ENCODE assay signal across 7 cellular contexts in genomic region chr4:83582289-83582756, GRCh38. TPM values are rescaled to one million over a fixed set of nuclear protein-coding genes. Genes with fewer than 3 reads are reported as not detected.
A peak's percentile ranks its signal among the peaks of the same experiment; 100 is the strongest.
DNase-seq lines count a peak whose midpoint lies in the region; ATAC-seq, FAIRE-seq and TF ChIP-seq lines count a peak whose summit lies in the region.

No MANE protein-coding gene starts in this region.

- DNase-seq in foreskin fibroblast, result peak; percentile 14 to 51
- DNase-seq in stomach, result peak; percentile 54
- no peak for DNase-seq in GM19239 (ENCODE audit: insufficient read length, low spot score)

- peak; percentile 66 for ATAC-seq in GM18517 (IDR thresholded peaks at IDR 0.05; ENCODE audit: unreplicated experiment)
- ATAC-seq in HG02852 (IDR thresholded peaks at IDR 0.05; ENCODE audit: unreplicated experiment), result peak; percentile 40
- no peak for ATAC-seq in GM18861 (IDR thresholded peaks at IDR 0.05; ENCODE audit: unreplicated experiment)

- peak overlapping the region; percentile 21; the same call in 1 of the 2 replicates for H3K4me2 ChIP-seq in OCI-LY1 (ENCODE audit: low read length)

- no peak overlapping the region for H3K4me3 ChIP-seq in OCI-LY1 (ENCODE audit: low read depth, low read length, poor library complexity, severe bottlenecking)
- H3K4me3 ChIP-seq in foreskin fibroblast (ENCODE audit: low read depth in 1 of 2, low read length in 2 of 2), result no peak overlapping the region
- no peak overlapping the region for H3K4me3 ChIP-seq in stomach

- H3F3A ChIP-seq in OCI-LY1 (ENCODE audit: insufficient read depth, low read length), result no peaks in the 10 kb centered on the region

- no peaks in the 10 kb centered on the region for H3K9me2 ChIP-seq in OCI-LY1 (ENCODE audit: low read depth, low read length)

- H3K9me3 ChIP-seq in OCI-LY1 (ENCODE audit: low read length), result no peaks in the 10 kb centered on the region
- H3K9me3 ChIP-seq in stomach, result no peaks in the 10 kb centered on the region

- no peaks in the 10 kb centered on the region for H4K20me1 ChIP-seq in OCI-LY1 (ENCODE audit: insufficient read depth, low read length)

- no peak overlapping the region for H3K9ac ChIP-seq in OCI-LY1 (ENCODE audit: low read length)

- no peaks in the 10 kb centered on the region for H3K79me2 ChIP-seq in OCI-LY1 (ENCODE audit: insufficient read depth, low read length)

- H3K27ac ChIP-seq in OCI-LY1 (ENCODE audit: low read depth, low read length, poor library complexity, severe bottlenecking), result no peak overlapping the region
- peak overlapping the region in 1 of 5 donors; percentile 32 for H3K27ac ChIP-seq in stomach

- FAIRE-seq in GM19239 (lab: Jason Lieb, UNC), result no peak

- H3K27me3 ChIP-seq in OCI-LY1 (ENCODE audit: insufficient read depth, low read length) (no peaks in the 10 kb centered on the region), stomach (no peaks in the 10 kb centered on the region)

- TF ChIP-seq CTCF in OCI-LY1 (IDR thresholded peaks at IDR 0.05; ENCODE audit: low read length) (peak; percentile 27; the same call in 1 of the 2 replicates), foreskin fibroblast (IDR thresholded peaks at IDR 0.05; ENCODE audit: low read depth, low read length) (no peak), stomach (IDR thresholded peaks at IDR 0.05) (peak in 1 of 7 experiments; percentile 17)

- H3K4me1 ChIP-seq in OCI-LY1 (ENCODE audit: insufficient read depth, low read length, severe bottlenecking), result peaks cover 6% of the 10 kb centered on the region
- H3K4me1 ChIP-seq in stomach, result peaks cover 0 to 13% (median 6%) of the 10 kb centered on the region in 4 donors

- intact Hi-C loops in stomach (cut with DNase I; ENCODE audit: low total_unique reads), result no loop called here

- no peak for TF ChIP-seq POLR2A in stomach (IDR thresholded peaks at IDR 0.05)

- H2AFZ ChIP-seq in OCI-LY1 (ENCODE audit: low read length), result no peak overlapping the region

- 29 to 47% (median 37%) methylated on average over 7 of the region's 7 CpGs for WGBS in stomach, 5 donors

- no peak for TF ChIP-seq EP300 in stomach (IDR thresholded peaks at IDR 0.05)

- H3K36me3 ChIP-seq in OCI-LY1 (ENCODE audit: insufficient read depth, low read length) (no peaks in the 10 kb centered on the region), stomach (peaks cover 0 to 9% (median 0%) of the 10 kb centered on the region in 4 donors)

RNA-seq across cellular contexts. Expression of gene GPAT3, which starts 46.4 kb away (rescaled TPM):
- 10 to 100 TPM in 2 of 5 donors, 1 to 10 TPM in 2, not detected in 1; 3.6 to 18.9 (median 11.5) TPM for total RNA-seq in stomach
- polyA plus RNA-seq in stomach, result 1 to 10 TPM; 1.7 to 4.0 (median 2.6) TPM
